Comparison of ENCODE assay signal across 20 cellular contexts in the genomic region with DNA sequence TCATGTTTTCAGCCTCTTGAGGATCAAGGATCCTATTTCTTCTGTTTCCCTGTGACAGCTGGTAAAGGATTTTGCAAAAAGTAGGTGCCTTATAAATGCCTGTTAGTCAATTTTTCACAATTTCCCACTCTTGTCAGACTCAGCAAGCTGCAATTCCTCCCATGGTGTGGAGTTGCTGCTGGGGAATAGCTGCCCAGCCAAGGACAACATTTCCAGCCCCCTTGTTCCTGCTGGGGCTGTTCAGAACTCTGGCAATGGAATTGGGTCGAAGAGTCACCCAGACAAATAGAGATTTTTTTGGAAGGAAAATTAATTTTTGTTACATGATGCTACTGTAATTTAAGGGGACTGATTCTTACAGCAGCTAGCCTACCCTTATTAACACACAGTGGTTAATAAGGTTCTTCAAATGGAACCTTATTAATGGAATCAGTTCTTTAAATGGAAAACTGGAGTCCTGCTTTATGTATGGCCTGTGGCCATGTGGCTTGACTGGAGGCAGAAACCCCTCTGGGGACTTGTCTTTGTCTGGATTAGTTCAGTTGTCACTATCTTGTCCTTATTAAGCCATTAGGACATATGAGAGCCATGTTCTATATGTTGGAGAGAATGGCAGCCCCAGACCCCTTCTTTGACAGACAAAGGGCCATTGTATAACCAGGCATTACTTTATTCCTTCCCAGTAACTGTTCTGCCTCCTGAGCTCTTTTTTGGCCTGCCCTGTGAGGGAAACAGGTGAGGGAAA. TPM values are rescaled to one million over a fixed set of nuclear protein-coding genes. Genes with fewer than 3 reads are reported as not detected.
"Had no signal": no experiment of that assay in that cellular context is flagged by ENCODE, and none has a peak within 500 bp of the region (broad histone marks: within the 10 kb centered on the region; RNA-seq: fewer than 3 reads in every experiment).

No MANE protein-coding gene starts in this region.

- H3K27ac ChIP-seq: breast epithelium, Peyer's patch, RWPE1 had no signal

- ATAC-seq: activated CD8-positive, alpha-beta memory T cell treated with anti-CD3 and anti-CD28 coated beads, Interleukin-2, amount 10 ng/mL, durations not matched to agents 7 days and 5 days; T-helper 17 cell had no signal

- DNase-seq: activated B cell treated with CpG ODN at 0.5 μM for 24 hours; activated CD4-positive, alpha-beta T cell treated with anti-CD3 and anti-CD28 coated beads for 1 hour; activated CD4-positive, alpha-beta T cell treated with anti-CD3 and anti-CD28 coated beads, Interleukin-2, amount 10 ng/mL, durations not matched to agents 24 days and 14 days; activated CD4-positive, alpha-beta T cell treated with anti-CD3 and anti-CD28 coated beads, Interleukin-2, amount 50 U/mL, for 48 hours; activated CD8-positive, alpha-beta memory T cell treated with anti-CD3 and anti-CD28 coated beads, Interleukin-2, amount 10 ng/mL, durations not matched to agents 7 days and 5 days; activated effector memory CD4-positive, alpha-beta T cell treated with Interleukin-2 at 50 U/mL for 16 hours; activated naive CD4-positive, alpha-beta T cell; activated T-cell treated with anti-CD3 and anti-CD28 coated beads, Interleukin-2, amount 50 U/mL, for 24 hours; aorta; KG1; NCI-H1048; NCI-H1694; NCI-H2029 treated with DMSO at 0.1 percent for 48 hours; NCI-H2171 treated with DMSO at 0.1 percent for 48 hours; NCI-H446; Peyer's patch; T-helper 17 cell; T-helper 9 cell had no signal

- H3K36me3 ChIP-seq: breast epithelium, Peyer's patch had no signal

- H3K4me1 ChIP-seq: breast epithelium, Peyer's patch had no signal

- H3K9me3 ChIP-seq: breast epithelium, Peyer's patch had no signal

- H3K27me3 ChIP-seq: breast epithelium, Peyer's patch had no signal

- H3K4me3 ChIP-seq: breast epithelium, Peyer's patch had no signal

RNA-seq across cellular contexts. Expression of gene FSHR, which starts 43.6 kb away (rescaled TPM):
- polyA plus RNA-seq: aorta had no signal
